ENCODE assay signal across 20 cellular contexts in genomic region chrX:109389917-109390316, GRCh38.
DNase-seq lines count a peak whose midpoint lies in the region; FAIRE-seq and TF ChIP-seq lines count a peak whose summit lies in the region.
"Had no signal": no experiment of that assay in that cellular context is flagged by ENCODE, and none has a peak within 500 bp of the region (broad histone marks: within the 10 kb centered on the region; RNA-seq: fewer than 3 reads in every experiment).

No MANE protein-coding gene starts in this region.

- H2AK5ac ChIP-seq in mesendoderm (ENCODE audit: low read length), result no peak overlapping the region

- H3K18ac ChIP-seq in mesendoderm (ENCODE audit: low read length), result no peak overlapping the region

- no peaks in the 10 kb centered on the region for H3K36me3 ChIP-seq in mesendoderm (ENCODE audit: control insufficient read depth, insufficient read depth, low read length)
- H3K36me3 ChIP-seq: Peyer's patch, SJSA1 had no signal

- H4K8ac ChIP-seq in mesendoderm (ENCODE audit: low read depth, low read length), result no peak overlapping the region

- H2BK15ac ChIP-seq in mesendoderm (replicated peaks; ENCODE audit: low read depth), result no peak overlapping the region

- CTCF ChIA-PET in RWPE1 (lab: Yijun Ruan, JAX), result no interaction called here

- TF ChIP-seq CTCF in RWPE1 (conservative IDR thresholded peaks at IDR 0.05; ENCODE audit: low read depth) (no peak), D721Med (IDR thresholded peaks at IDR 0.05; ENCODE audit: insufficient read depth, missing control alignments) (no peak)

- H3K79me1 ChIP-seq in mesendoderm (ENCODE audit: low read length), result no peaks in the 10 kb centered on the region

- no peak overlapping the region for H2BK5ac ChIP-seq in mesendoderm (ENCODE audit: low read length)

- DNase-seq in DMS53 (lab: John Stamatoyannopoulos, UW) (peak; percentile 71), RWPE1 (ENCODE audit: low spot score) (peak; percentile 0), amniotic epithelial cell (ENCODE audit: low read depth) (peak; percentile 7), mesendoderm (peak; percentile 64), D721Med (ENCODE audit: insufficient read length, low spot score) (no peak), dermis blood vessel endothelial cell (no peak), nucleus accumbens (lab: John Stamatoyannopoulos, UW) (no peak)
- DNase-seq: DND-41, GOT3, HCEC 1CT, IMR-90, MV-4-11, NCI-H1105 treated with DMSO at 0.1 percent for 48 hours, NCI-H1694, NCI-H2081, NCI-H2171, NCI-H524 treated with DMSO at 0.1 percent for 48 hours, NCI-H82, Peyer's patch had no signal

- H3K79me2 ChIP-seq in mesendoderm (ENCODE audit: control insufficient read depth, insufficient read depth, low read length), result no peaks in the 10 kb centered on the region

- POLR2A ChIA-PET in RWPE1 (lab: Yijun Ruan, JAX; ENCODE audit: low non-redundant PET), result no interaction called here

- no peak overlapping the region for H4K5ac ChIP-seq in mesendoderm (ENCODE audit: low read length)

- no peak overlapping the region for H3K4me2 ChIP-seq in mesendoderm (ENCODE audit: low read length)

- H3K23ac ChIP-seq in mesendoderm (ENCODE audit: low read length), result no peak overlapping the region

- H3K4me3 ChIP-seq in mesendoderm (ENCODE audit: low read length), result no peak overlapping the region
- H3K4me3 ChIP-seq: Peyer's patch, SJSA1 had no signal

- no peak overlapping the region for H3K27ac ChIP-seq in RWPE1
- no peak overlapping the region for H3K27ac ChIP-seq in mesendoderm (ENCODE audit: low read depth, low read length)
- H3K27ac ChIP-seq: Peyer's patch, SJSA1 had no signal

- no peak for FAIRE-seq in D721Med (lab: Jason Lieb, UNC)

- no peak overlapping the region for H2BK120ac ChIP-seq in mesendoderm (ENCODE audit: low read depth, low read length)

- H3K27me3 ChIP-seq in mesendoderm (ENCODE audit: insufficient read depth, low read length, poor library complexity), result no peaks in the 10 kb centered on the region
- H3K27me3 ChIP-seq: Peyer's patch, SJSA1 had no signal

- WGBS in mesendoderm (ENCODE audit: extremely low coverage, insufficient coverage, low lambda C conversion rate), result no CpG with 5 or more reads among the region's 1 CpG

- H3K9ac ChIP-seq in mesendoderm (ENCODE audit: low read length), result no peak overlapping the region

- H3K4ac ChIP-seq in mesendoderm (ENCODE audit: low read depth, low read length), result no peak overlapping the region

- H3K56ac ChIP-seq in mesendoderm (ENCODE audit: low read length), result no peak overlapping the region

- no peaks in the 10 kb centered on the region for H3K4me1 ChIP-seq in mesendoderm (ENCODE audit: control insufficient read depth, low read depth, low read length)
- H3K4me1 ChIP-seq: Peyer's patch, SJSA1 had no signal

Comparison
In these comparisons a context has a peak if more than half of its experiments do, and no peak if none do; other contexts are left out.
1. DNase-seq: peak in DMS53 (single experiment), RWPE1 (single experiment), amniotic epithelial cell (single experiment) and mesendoderm (single experiment); none in D721Med (single experiment), dermis blood vessel endothelial cell (single experiment) and nucleus accumbens (0 of 56).